ENCODE assay signal across 19 cellular contexts in genomic region chr1:19014765-19015164, GRCh38. TPM values are rescaled to one million over a fixed set of nuclear protein-coding genes. Genes with fewer than 3 reads are reported as not detected.
DNase-seq lines count a peak whose midpoint lies in the region; ATAC-seq and TF ChIP-seq lines count a peak whose summit lies in the region.
"Had no signal": no experiment of that assay in that cellular context is flagged by ENCODE, and none has a peak within 500 bp of the region (broad histone marks: within the 10 kb centered on the region; RNA-seq: fewer than 3 reads in every experiment).

No MANE protein-coding gene starts in this region.

- H3K36me3 ChIP-seq in mucosa of rectum (ENCODE audit: control insufficient read depth in 2 of 2, insufficient read depth in 2 of 2, low read length in 2 of 2) (no peaks in the 10 kb centered on the region), psoas muscle (ENCODE audit: insufficient read depth in 1 of 2, low read depth in 1 of 2) (no peaks in the 10 kb centered on the region)
- H3K36me3 ChIP-seq: HAP-1, MG63 had no signal

- peak; percentile 8 for DNase-seq in activated T-cell treated with anti-CD3 and anti-CD28 coated beads, Interleukin-2, amount 50 U/mL, for 24 hours
- no peak for DNase-seq in activated T-cell treated with anti-CD3 and anti-CD28 coated beads, Interleukin-2, amount 50 U/mL, for 72 hours
- peak; percentile 24 for DNase-seq in MV-4-11 (lab: John Stamatoyannopoulos, UW)
- peak; percentile 8 for DNase-seq in type B pancreatic cell (ENCODE audit: extremely low spot score, unreplicated experiment)
- no peak for DNase-seq in psoas muscle
- no peak for DNase-seq in activated CD4-positive, alpha-beta T cell treated with anti-CD3 and anti-CD28 coated beads, Interleukin-2, amount 10 ng/mL, durations not matched to agents 24 days and 14 days
- no peak for DNase-seq in GM20000 (ENCODE audit: low spot score)
- DNase-seq: C1 segment of cervical spinal cord, Karpas-422, MG63, NCI-H1105, NCI-H2081, NCI-H446 treated with DMSO at 0.1 percent for 48 hours, NCI-H69 had no signal

- TF ChIP-seq CTCF in type B pancreatic cell (conservative IDR thresholded peaks at IDR 0.05) (no peak), psoas muscle (IDR thresholded peaks at IDR 0.05) (no peak), GM20000 (IDR thresholded peaks at IDR 0.05; ENCODE audit: extremely low read depth, missing control alignments) (no peak)

- no peaks in the 10 kb centered on the region for H3K27me3 ChIP-seq in mucosa of rectum (ENCODE audit: control insufficient read depth in 2 of 2, insufficient read depth in 2 of 2, low read length in 2 of 2)
- no peaks in the 10 kb centered on the region for H3K27me3 ChIP-seq in psoas muscle (ENCODE audit: insufficient read depth in 3 of 3, low read length in 2 of 3)
- H3K27me3 ChIP-seq: MG63 had no signal

- peaks cover 28 to 39% of the 10 kb centered on the region in 2 donors for H3K4me1 ChIP-seq in mucosa of rectum (ENCODE audit: control insufficient read depth in 2 of 2, insufficient read depth in 2 of 2, low read length in 2 of 2)
- H3K4me1 ChIP-seq in psoas muscle, result no peaks in the 10 kb centered on the region
- H3K4me1 ChIP-seq: HAP-1 had no signal

- H3K27ac ChIP-seq in mucosa of rectum (ENCODE audit: low read depth in 2 of 2, low read length in 2 of 2) (peak overlapping the region; percentile 63 to 70), psoas muscle (no peak overlapping the region)
- H3K27ac ChIP-seq: HL-60 had no signal

- WGBS in psoas muscle, 3 donors, result 64 to 87% (median 69%) methylated on average over 7 of the region's 7 CpGs

- H3K27ac Mint-ChIP-seq in activated T-cell treated with anti-CD3 and anti-CD28 coated beads, Interleukin-2, amount 50 U/mL, for 24 hours, result no peak overlapping the region
- H3K27ac Mint-ChIP-seq in activated T-cell treated with anti-CD3 and anti-CD28 coated beads, Interleukin-2, amount 50 U/mL, for 72 hours, result no peak overlapping the region
- H3K27ac Mint-ChIP-seq in type B pancreatic cell, result no peak overlapping the region
- no peak overlapping the region for H3K27ac Mint-ChIP-seq in activated CD4-positive, alpha-beta T cell treated with anti-CD3 and anti-CD28 coated beads, Interleukin-2, amount 10 ng/mL, durations not matched to agents 24 days and 14 days

- no peaks in the 10 kb centered on the region for H3K9me3 Mint-ChIP-seq in activated T-cell treated with anti-CD3 and anti-CD28 coated beads, Interleukin-2, amount 50 U/mL, for 24 hours
- peaks cover 0 to 4% of the 10 kb centered on the region in 2 donors for H3K9me3 Mint-ChIP-seq in activated T-cell treated with anti-CD3 and anti-CD28 coated beads, Interleukin-2, amount 50 U/mL, for 72 hours
- H3K9me3 Mint-ChIP-seq in type B pancreatic cell, result no peaks in the 10 kb centered on the region
- H3K9me3 Mint-ChIP-seq in activated CD4-positive, alpha-beta T cell treated with anti-CD3 and anti-CD28 coated beads, Interleukin-2, amount 10 ng/mL, durations not matched to agents 24 days and 14 days, result no peaks in the 10 kb centered on the region
- H3K9me3 Mint-ChIP-seq: IgD-negative memory B cell had no signal

- no peak overlapping the region for H3K9ac ChIP-seq in mucosa of rectum (ENCODE audit: low read depth in 1 of 2, low read length in 2 of 2)

- peaks cover 4% of the 10 kb centered on the region for H3K27me3 Mint-ChIP-seq in activated T-cell treated with anti-CD3 and anti-CD28 coated beads, Interleukin-2, amount 50 U/mL, for 24 hours
- H3K27me3 Mint-ChIP-seq in activated T-cell treated with anti-CD3 and anti-CD28 coated beads, Interleukin-2, amount 50 U/mL, for 72 hours (ENCODE audit: low read depth), result peaks cover 11% of the 10 kb centered on the region
- no peaks in the 10 kb centered on the region for H3K27me3 Mint-ChIP-seq in type B pancreatic cell
- peaks cover 5% of the 10 kb centered on the region for H3K27me3 Mint-ChIP-seq in activated CD4-positive, alpha-beta T cell treated with anti-CD3 and anti-CD28 coated beads, Interleukin-2, amount 10 ng/mL, durations not matched to agents 24 days and 14 days

- peaks cover 32% of the 10 kb centered on the region for H3K4me1 Mint-ChIP-seq in activated T-cell treated with anti-CD3 and anti-CD28 coated beads, Interleukin-2, amount 50 U/mL, for 24 hours (ENCODE audit: low read depth)
- H3K4me1 Mint-ChIP-seq in activated T-cell treated with anti-CD3 and anti-CD28 coated beads, Interleukin-2, amount 50 U/mL, for 72 hours (ENCODE audit: low read depth), result peaks cover 36% of the 10 kb centered on the region
- peaks cover 33% of the 10 kb centered on the region for H3K4me1 Mint-ChIP-seq in type B pancreatic cell (ENCODE audit: unreplicated experiment)
- peaks cover 23% of the 10 kb centered on the region for H3K4me1 Mint-ChIP-seq in activated CD4-positive, alpha-beta T cell treated with anti-CD3 and anti-CD28 coated beads, Interleukin-2, amount 10 ng/mL, durations not matched to agents 24 days and 14 days

- intact Hi-C loops in psoas muscle (cut with DNase I), result no loop called here
- intact Hi-C loops in activated CD4-positive, alpha-beta T cell treated with anti-CD3 and anti-CD28 coated beads, Interleukin-2, amount 10 ng/mL, durations not matched to agents 24 days and 14 days (cut with micrococcal nuclease), result no loop called here

- no peak overlapping the region for H3K4me3 Mint-ChIP-seq in activated T-cell treated with anti-CD3 and anti-CD28 coated beads, Interleukin-2, amount 50 U/mL, for 24 hours
- no peak overlapping the region for H3K4me3 Mint-ChIP-seq in activated T-cell treated with anti-CD3 and anti-CD28 coated beads, Interleukin-2, amount 50 U/mL, for 72 hours
- no peak overlapping the region for H3K4me3 Mint-ChIP-seq in type B pancreatic cell
- H3K4me3 Mint-ChIP-seq in activated CD4-positive, alpha-beta T cell treated with anti-CD3 and anti-CD28 coated beads, Interleukin-2, amount 10 ng/mL, durations not matched to agents 24 days and 14 days, result no peak overlapping the region
- H3K4me3 Mint-ChIP-seq: IgD-negative memory B cell had no signal

- H3K4me3 ChIP-seq in mucosa of rectum (ENCODE audit: low read length in 2 of 2) (no peak overlapping the region), psoas muscle (no peak overlapping the region)
- H3K4me3 ChIP-seq: HAP-1, MG63 had no signal

- H3K36me3 Mint-ChIP-seq in activated T-cell treated with anti-CD3 and anti-CD28 coated beads, Interleukin-2, amount 50 U/mL, for 24 hours (ENCODE audit: low read depth), result no peaks in the 10 kb centered on the region
- peaks cover 0 to 1% of the 10 kb centered on the region in 2 donors for H3K36me3 Mint-ChIP-seq in activated T-cell treated with anti-CD3 and anti-CD28 coated beads, Interleukin-2, amount 50 U/mL, for 72 hours (ENCODE audit: insufficient read depth in 2 of 2)
- H3K36me3 Mint-ChIP-seq in type B pancreatic cell, result no peaks in the 10 kb centered on the region
- H3K36me3 Mint-ChIP-seq in activated CD4-positive, alpha-beta T cell treated with anti-CD3 and anti-CD28 coated beads, Interleukin-2, amount 10 ng/mL, durations not matched to agents 24 days and 14 days (ENCODE audit: low read depth), result no peaks in the 10 kb centered on the region
- H3K36me3 Mint-ChIP-seq: IgD-negative memory B cell had no signal

- H3K9me3 ChIP-seq in mucosa of rectum (ENCODE audit: control insufficient read depth in 2 of 2, low read length in 2 of 2), result no peaks in the 10 kb centered on the region
- no peaks in the 10 kb centered on the region for H3K9me3 ChIP-seq in psoas muscle
- H3K9me3 ChIP-seq: HAP-1, MG63 had no signal

- no peak for ATAC-seq in activated T-cell treated with anti-CD3 and anti-CD28 coated beads, Interleukin-2, amount 50 U/mL, for 72 hours (replicated peaks in 1 of 2)
- ATAC-seq in psoas muscle, result no peak
- ATAC-seq: Right ventricle myocardium inferior had no signal

RNA-seq across cellular contexts. Expression of gene IFFO2, which starts 58.3 kb away (rescaled TPM):
- total RNA-seq in activated T-cell treated with anti-CD3 and anti-CD28 coated beads, Interleukin-2, amount 50 U/mL, for 72 hours, result 10 to 100 TPM; 69.2 to 79.1 TPM
- total RNA-seq in type B pancreatic cell (ENCODE audit: low replicate concordance) (11.3 and 14.7 TPM in 2 replicates), psoas muscle (10 to 100 TPM in 1 of 4 donors, 1 to 10 TPM in 3; 3.7 to 14.0 (median 6.8) TPM)
- polyA plus RNA-seq in psoas muscle, result 1 to 10 TPM in 2 of 3 donors, under 1 TPM in 1; 0.94 to 1.9 (median 1.2) TPM
- 32.3 and 36.8 TPM in 2 replicates for total RNA-seq in activated CD4-positive, alpha-beta T cell treated with anti-CD3 and anti-CD28 coated beads, Interleukin-2, amount 10 ng/mL, durations not matched to agents 24 days and 14 days

Comparison
In these comparisons a context has a peak if more than half of its experiments do, and no peak if none do; other contexts are left out.
1. DNase-seq: peak in activated T-cell treated with anti-CD3 and anti-CD28 coated beads, Interleukin-2, amount 50 U/mL, for 24 hours (single experiment), MV-4-11 (single experiment) and type B pancreatic cell (single experiment); none in activated T-cell treated with anti-CD3 and anti-CD28 coated beads, Interleukin-2, amount 50 U/mL, for 72 hours (0 of 2), psoas muscle (0 of 2), activated CD4-positive, alpha-beta T cell treated with anti-CD3 and anti-CD28 coated beads, Interleukin-2, amount 10 ng/mL, durations not matched to agents 24 days and 14 days (single experiment) and GM20000 (single experiment).